ENCODE assay signal across 14 cellular contexts in the genomic region with DNA sequence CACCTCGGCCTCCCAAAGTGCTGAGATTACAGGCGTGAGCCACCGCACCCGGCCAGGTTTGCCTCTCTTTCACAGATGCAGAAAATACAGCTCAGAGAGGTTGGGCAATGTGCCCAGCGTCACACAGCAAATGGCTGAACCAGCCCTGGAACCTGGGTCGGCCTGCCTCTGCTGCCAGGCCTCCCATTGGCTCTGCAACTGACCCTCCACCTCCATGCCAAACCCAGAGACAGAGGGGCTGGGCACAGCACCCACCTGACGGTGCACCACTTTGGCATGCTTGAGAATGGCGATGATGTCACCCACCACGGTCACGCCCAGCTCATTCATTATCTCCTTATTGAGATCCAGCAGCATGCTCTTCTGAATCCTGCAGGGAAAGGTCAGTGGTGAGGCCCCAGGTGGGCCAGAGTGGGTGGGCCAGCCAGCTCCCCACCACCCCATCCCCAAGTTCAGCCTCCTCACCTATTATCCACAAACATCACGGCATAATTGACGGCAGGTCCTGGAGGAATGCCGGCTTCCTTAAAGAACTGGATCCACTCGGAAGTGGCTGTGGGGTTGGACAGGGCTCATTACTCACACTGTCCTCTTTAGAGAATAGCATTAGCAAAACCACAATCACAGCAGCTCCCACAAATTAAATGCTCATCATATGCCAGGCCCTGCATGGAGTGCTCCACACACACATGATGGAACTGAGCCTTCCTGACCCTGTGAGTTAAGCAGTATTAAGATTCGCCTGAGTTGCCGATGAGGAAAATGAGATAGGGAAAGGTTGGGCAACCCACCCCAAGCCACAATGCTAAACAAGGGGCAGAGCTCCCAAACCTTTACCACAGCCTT. TPM values are rescaled to one million over a fixed set of nuclear protein-coding genes. Genes with fewer than 3 reads are reported as not detected.
DNase-seq lines count a peak whose midpoint lies in the region; ATAC-seq and TF ChIP-seq lines count a peak whose summit lies in the region.
"Had no signal": no experiment of that assay in that cellular context is flagged by ENCODE, and none has a peak within 500 bp of the region (broad histone marks: within the 10 kb centered on the region; RNA-seq: fewer than 3 reads in every experiment).

No MANE protein-coding gene starts in this region.

- H3K36me3 ChIP-seq in Panc1 (ENCODE audit: control insufficient read depth, insufficient read depth, low read length) (no peaks in the 10 kb centered on the region), neuronal stem cell (replicated peaks in 1 of 2; ENCODE audit: control insufficient read depth in 2 of 2, insufficient read depth in 2 of 2, low read length in 2 of 2) (peaks cover 14 to 61% of the 10 kb centered on the region in 2 donors)

- H2AK5ac ChIP-seq in neuronal stem cell (ENCODE audit: low read depth, low read length) = no peak overlapping the region

- intact Hi-C loops in Panc1 (cut with micrococcal nuclease; ENCODE audit: unreplicated experiment) = loop anchor here (2.0 kb wide), 1 partner anchor 31 kb away; no protein-coding TSS in a partner anchor
- intact Hi-C loops in posterior vena cava (cut with DNase I) = loop anchor here in 1 of 2 donors (2.0 kb wide), 1 partner anchor 29 kb away; no protein-coding TSS in a partner anchor

- DNase-seq in Caki2 (ENCODE audit: low read depth) (peak; percentile 16), Panc1 (ENCODE audit: low read depth, low spot score) (no peak), astrocyte of the spinal cord (ENCODE audit: low read depth, low spot score) (peak; percentile 19), neuronal stem cell (ENCODE audit: low spot score) (no peak), posterior vena cava (ENCODE audit: low spot score) (no peak), SKM-1 treated with dmso at 0.1 percent for 144 hours (lab: John Stamatoyannopoulos, UW; ENCODE audit: unreplicated experiment) (no peak), foreskin keratinocyte (no peak)
- no peak for DNase-seq in activated effector memory CD4-positive, alpha-beta T cell treated with anti-CD3 and anti-CD28 coated beads, Interleukin-2, amount 50 U/mL, for 16 hours
- DNase-seq: Calu3; CD4-positive, CD25-positive, alpha-beta regulatory T cell; GDM1; NCI-H146; NCI-H69 had no signal

- H3K4ac ChIP-seq in neuronal stem cell (ENCODE audit: low read length) = peak overlapping the region; percentile 76

- ATAC-seq in Panc1 (peak; percentile 19), foreskin keratinocyte (no peak)

- WGBS in neuronal stem cell (ENCODE audit: extremely low coverage in 2 of 2, insufficient read length in 2 of 2, insufficient replicate concordance in 1 of 2), 2 donors = no CpG with 5 or more reads among the region's 16 CpGs

- no peak for TF ChIP-seq CTCF in Panc1 (IDR thresholded peaks at IDR 0.05)
- no peak for TF ChIP-seq CTCF in astrocyte of the spinal cord (IDR thresholded peaks at IDR 0.05; ENCODE audit: low read depth, low read length)
- TF ChIP-seq CTCF in foreskin keratinocyte (conservative IDR thresholded peaks at IDR 0.05) = no peak

- no peak overlapping the region for H2BK5ac ChIP-seq in neuronal stem cell (ENCODE audit: low read length)

- H3K23ac ChIP-seq in neuronal stem cell (ENCODE audit: low read depth, low read length, poor library complexity) = no peak overlapping the region

- no peaks in the 10 kb centered on the region for H3K9me3 ChIP-seq in Panc1 (ENCODE audit: control insufficient read depth, insufficient read depth, low read depth, low read length)
- no peaks in the 10 kb centered on the region for H3K9me3 ChIP-seq in neuronal stem cell (replicated peaks in 1 of 2; ENCODE audit: control insufficient read depth in 2 of 2, insufficient read depth in 1 of 2, low read depth in 1 of 2, low read length in 2 of 2)

- no peak overlapping the region for H3K4me2 ChIP-seq in neuronal stem cell (ENCODE audit: insufficient read depth, low read length, poor library complexity, severe bottlenecking)

- no peak overlapping the region for H2AFZ ChIP-seq in neuronal stem cell (ENCODE audit: low read length)

- no peak overlapping the region for H2BK15ac ChIP-seq in neuronal stem cell (ENCODE audit: low read length)

- no peak overlapping the region for H3K18ac ChIP-seq in neuronal stem cell (ENCODE audit: low read length)

- no TSS peak for BruUV-seq in Panc1 (replicated peaks; lab: Mats Ljungman, UMichigan)

- H3K14ac ChIP-seq in neuronal stem cell (ENCODE audit: low read length) = no peak overlapping the region

- no peak overlapping the region for H2BK120ac ChIP-seq in neuronal stem cell (ENCODE audit: low read depth, low read length)

- no peaks in the 10 kb centered on the region for H3K4me1 ChIP-seq in Panc1 (ENCODE audit: control insufficient read depth, insufficient read depth, low read length)
- H3K4me1 ChIP-seq in neuronal stem cell (ENCODE audit: control insufficient read depth in 2 of 2, insufficient read depth in 1 of 2, low read depth in 1 of 2, low read length in 2 of 2) = no peaks in the 10 kb centered on the region
- peaks cover 4% of the 10 kb centered on the region for H3K4me1 ChIP-seq in foreskin keratinocyte

- no peak overlapping the region for H3K9ac ChIP-seq in neuronal stem cell (ENCODE audit: low read depth, low read length, poor library complexity)

- H3K4me3 ChIP-seq in Panc1 (ENCODE audit: low read depth in 2 of 2, low read length in 2 of 2) = no peak overlapping the region
- H3K4me3 ChIP-seq in astrocyte of the spinal cord (ENCODE audit: low read depth, low read length) = no peak overlapping the region
- no peak overlapping the region for H3K4me3 ChIP-seq in neuronal stem cell (ENCODE audit: low read length in 2 of 2)
- H3K4me3 ChIP-seq: SK-N-MC had no signal

- no peak overlapping the region for H2BK12ac ChIP-seq in neuronal stem cell (ENCODE audit: low read length)

- POLR2A ChIA-PET in Panc1 (lab: Charles Lee) = interaction anchor here (0.7 to 1.1 kb wide), 6 partner anchors 18 to 63 kb away, joined by 3 to 7 read pairs (median 4); no protein-coding TSS in a partner anchor

- no peak overlapping the region for H4K91ac ChIP-seq in neuronal stem cell (ENCODE audit: low read depth, low read length, poor library complexity)

- no peak overlapping the region for H3K27ac ChIP-seq in Panc1 (ENCODE audit: low read length)
- H3K27ac ChIP-seq in neuronal stem cell (replicated peaks; ENCODE audit: low read length) = no peak overlapping the region
- no peak overlapping the region for H3K27ac ChIP-seq in foreskin keratinocyte
- H3K27ac ChIP-seq: SK-N-MC had no signal

- CTCF ChIA-PET in Panc1 (lab: Charles Lee) = interaction anchor here (0.5 to 26.0 kb wide), 10 partner anchors 16 to 955 kb away, joined by 3 to 498 read pairs (median 5); a partner anchor contains a TSS

- in situ Hi-C loops in Caki2 (cut with HindIII; ENCODE audit: low pct_unique_long_range_greater_than_20kb, low sequenced_read_pairs) = no loop called here
- in situ Hi-C loops in Panc1 (cut with HindIII; ENCODE audit: low pct_unique_long_range_greater_than_20kb, low sequenced_read_pairs) = loop anchor here (25.0 kb wide), 1 partner anchor 1674 kb away; no protein-coding TSS in a partner anchor
- in situ Hi-C loops in astrocyte of the spinal cord (cut with HindIII; ENCODE audit: low sequenced_read_pairs) = no loop called here

- no peak overlapping the region for H4K8ac ChIP-seq in neuronal stem cell (ENCODE audit: low read depth, low read length)

- H3K27me3 ChIP-seq in Panc1 (ENCODE audit: control insufficient read depth, insufficient read depth, low read length) (peaks cover 2% of the 10 kb centered on the region; the same call in 1 of the 2 replicates), neuronal stem cell (ENCODE audit: control insufficient read depth in 3 of 3, insufficient read depth in 3 of 3, low read depth in 1 of 3, low read length in 3 of 3) (peaks cover 0 to 2% (median 0%) of the 10 kb centered on the region in 3 experiments), foreskin keratinocyte (no peaks in the 10 kb centered on the region)

- H3K79me1 ChIP-seq in neuronal stem cell (ENCODE audit: low read depth, low read length) = peaks cover 3% of the 10 kb centered on the region

RNA-seq across cellular contexts. Expression of a gene that starts 12.1 kb away (rescaled TPM):
- 14.7 and 32.8 TPM in 2 replicates for total RNA-seq in Caki2 (2014; rRNA removed; shearing (Covaris generic); ENCODE audit: low replicate concordance)
- total RNA-seq in Panc1 (2021; ENCODE audit: unreplicated experiment) (29.0 TPM), posterior vena cava (10 to 100 TPM; 13.2 to 16.9 TPM), foreskin keratinocyte (13.0 and 14.0 TPM in 2 replicates)
- 36.8 TPM for polyA plus RNA-seq in Panc1 (2012; ENCODE audit: insufficient read length)
- polyA plus RNA-seq in neuronal stem cell (2013, experiment 1 of 2) = 12.3 TPM
- polyA plus RNA-seq in neuronal stem cell (2013, experiment 2 of 2) = 12.6 TPM
- 20.7 and 22.1 TPM in 2 replicates for polyA plus RNA-seq in foreskin keratinocyte

RNA-seq across cellular contexts. Expression of a gene that starts 12.4 kb away (rescaled TPM):
- 381 and 440 TPM in 2 replicates for total RNA-seq in Caki2 (2014; rRNA removed; shearing (Covaris generic); ENCODE audit: low replicate concordance)
- total RNA-seq in Panc1 (2021; ENCODE audit: unreplicated experiment) (81.8 TPM), posterior vena cava (100 to 1,000 TPM; 153 to 281 TPM), foreskin keratinocyte (106 and 130 TPM in 2 replicates)
- 166 TPM for polyA plus RNA-seq in Panc1 (2012; ENCODE audit: insufficient read length)
- polyA plus RNA-seq in neuronal stem cell (2013, experiment 1 of 2) = 175 TPM
- polyA plus RNA-seq in neuronal stem cell (2013, experiment 2 of 2) = 166 TPM
- 105 and 128 TPM in 2 replicates for polyA plus RNA-seq in foreskin keratinocyte

RNA-seq across cellular contexts. Expression of a gene that starts 50.9 kb away (rescaled TPM):
- 63.4 and 91.3 TPM in 2 replicates for total RNA-seq in Caki2 (2014; rRNA removed; shearing (Covaris generic); ENCODE audit: low replicate concordance)
- total RNA-seq in Panc1 (2021; ENCODE audit: unreplicated experiment) = 2,376 TPM
- 2,447 TPM for polyA plus RNA-seq in Panc1 (2012; ENCODE audit: insufficient read length)
- polyA plus RNA-seq in neuronal stem cell (2013, experiment 1 of 2) = 104 TPM
- polyA plus RNA-seq in neuronal stem cell (2013, experiment 2 of 2) = 107 TPM
- 10 to 100 TPM; 80.4 to 85.1 TPM for total RNA-seq in posterior vena cava
- 110 and 111 TPM in 2 replicates for total RNA-seq in foreskin keratinocyte
- polyA plus RNA-seq in foreskin keratinocyte = 81.6 and 89.1 TPM in 2 replicates

RNA-seq across cellular contexts. Expression of a gene that starts 53.9 kb away (rescaled TPM):
- total RNA-seq in Caki2 (2014; rRNA removed; shearing (Covaris generic); ENCODE audit: low replicate concordance) = not detected in 2 replicates
- total RNA-seq in Panc1 (2021; ENCODE audit: unreplicated experiment) = 0.13 TPM
- polyA plus RNA-seq in Panc1 (2012; ENCODE audit: insufficient read length) = 0.15 TPM
- polyA plus RNA-seq in neuronal stem cell (2013, experiment 1 of 2) = 0.29 TPM
- 0.28 TPM for polyA plus RNA-seq in neuronal stem cell (2013, experiment 2 of 2)
- total RNA-seq in posterior vena cava = under 1 TPM in 1 of 2 donors, not detected in 1; 0.29 TPM
- 0.07 and 0.10 TPM in 2 replicates for total RNA-seq in foreskin keratinocyte
- polyA plus RNA-seq in foreskin keratinocyte = 0.09 and 0.11 TPM in 2 replicates
- total RNA-seq: CD4-positive, CD25-positive, alpha-beta regulatory T cell had no signal
- polyA plus RNA-seq: CD4-positive, CD25-positive, alpha-beta regulatory T cell had no signal

Comparison
In these comparisons a context has a peak if more than half of its experiments do, and no peak if none do; other contexts are left out.
1. DNase-seq: peak in Caki2 (single experiment) and astrocyte of the spinal cord (single experiment); none in Panc1 (single experiment), neuronal stem cell (single experiment), posterior vena cava (single experiment), SKM-1 treated with dmso at 0.1 percent for 144 hours (single experiment), foreskin keratinocyte (0 of 2) and activated effector memory CD4-positive, alpha-beta T cell treated with anti-CD3 and anti-CD28 coated beads, Interleukin-2, amount 50 U/mL, for 16 hours (single experiment).
2. RNA of a gene that starts 50.9 kb away (total RNA-seq): 2,376 TPM in Panc1 (single experiment); 110 to 111 TPM in foreskin keratinocyte, 80.4 to 85.1 TPM in posterior vena cava and 63.4 to 91.3 TPM in Caki2; every median in the first group is over 10 times any median in the second.